Comparison of ENCODE assay signal across 27 cellular contexts in genomic region chr7:157895520-157896375, GRCh38.
"Had no signal": no experiment of that assay in that cellular context is flagged by ENCODE, and none has a peak within 500 bp of the region (broad histone marks: within the 10 kb centered on the region; RNA-seq: fewer than 3 reads in every experiment).

No MANE protein-coding gene starts in this region.

- H3K36me3 Mint-ChIP-seq: activated naive CD8-positive, alpha-beta T cell treated with anti-CD3 and anti-CD28 coated beads for 36 hours had no signal

- DNase-seq: activated CD4-positive, alpha-beta T cell treated with anti-CD3 and anti-CD28 coated beads for 1 hour; activated CD4-positive, alpha-beta T cell treated with anti-CD3 and anti-CD28 coated beads, Interleukin-2, amount 10 ng/mL, durations not matched to agents 7 days and 5 days; activated CD8-positive, alpha-beta T cell treated with anti-CD3 and anti-CD28 coated beads for 36 hours; activated naive CD4-positive, alpha-beta T cell; activated naive CD8-positive, alpha-beta T cell treated with anti-CD3 and anti-CD28 coated beads for 36 hours; activated T-cell treated with anti-CD3 and anti-CD28 coated beads, Interleukin-2, amount 50 U/mL, for 4 hours; adrenal gland; aorta; body of pancreas; cerebellar nuclear complex; effector memory CD4-positive, alpha-beta T cell; foreskin keratinocyte; left ventricle myocardium superior; nucleus accumbens; psoas muscle; stimulated activated CD4-positive, alpha-beta T cell treated with anti-CD3 and anti-CD28 coated beads, Interleukin-2, amount 100 ng/mL, for 48 hours; stimulated activated naive CD4-positive, alpha-beta T cell treated with Interleukin-2 at 50 U/mL for 16 hours; T-helper 2 cell; transverse colon had no signal

- H3K27me3 ChIP-seq: adrenal gland, body of pancreas, foreskin keratinocyte, pancreas, right atrium auricular region, transverse colon had no signal

- H3K9me3 ChIP-seq: adrenal gland, body of pancreas, pancreas, psoas muscle, right atrium auricular region, transverse colon had no signal

- ATAC-seq: activated CD8-positive, alpha-beta T cell treated with anti-CD3 and anti-CD28 coated beads for 36 hours; activated T-cell treated with anti-CD3 and anti-CD28 coated beads, Interleukin-2, amount 50 U/mL, for 4 hours; activated T-helper 17 cell treated with anti-CD3 and anti-CD28 coated beads, Interleukin-2, amount 50 U/mL, for 72 hours; body of pancreas; esophagus mucosa; foreskin keratinocyte; left ventricle myocardium superior; pancreas; psoas muscle; WTC11 had no signal

- H3K4me1 ChIP-seq: adrenal gland, body of pancreas, foreskin keratinocyte, pancreas, psoas muscle, right atrium auricular region, transverse colon had no signal

- H3K27ac ChIP-seq: adrenal gland, body of pancreas, coronary artery, dorsolateral prefrontal cortex, foreskin keratinocyte, pancreas, psoas muscle, right atrium auricular region, transverse colon had no signal

- H3K4me3 Mint-ChIP-seq: activated CD4-positive, alpha-beta T cell treated with anti-CD3 and anti-CD28 coated beads, Interleukin-2, amount 10 ng/mL, durations not matched to agents 7 days and 5 days; activated CD8-positive, alpha-beta T cell treated with anti-CD3 and anti-CD28 coated beads for 36 hours; activated naive CD8-positive, alpha-beta T cell treated with anti-CD3 and anti-CD28 coated beads for 36 hours; activated T-cell treated with anti-CD3 and anti-CD28 coated beads, Interleukin-2, amount 50 U/mL, for 4 hours; activated T-helper 17 cell treated with anti-CD3 and anti-CD28 coated beads, Interleukin-2, amount 50 U/mL, for 72 hours; nephron; WTC11 had no signal

- H3K36me3 ChIP-seq: adrenal gland, pancreas, right atrium auricular region, transverse colon had no signal

- H3K4me3 ChIP-seq: adrenal gland, body of pancreas, coronary artery, dorsolateral prefrontal cortex, pancreas, psoas muscle, right atrium auricular region, transverse colon had no signal

- H3K27ac Mint-ChIP-seq: activated CD4-positive, alpha-beta T cell treated with anti-CD3 and anti-CD28 coated beads, Interleukin-2, amount 10 ng/mL, durations not matched to agents 7 days and 5 days; activated CD8-positive, alpha-beta T cell treated with anti-CD3 and anti-CD28 coated beads for 36 hours; activated naive CD8-positive, alpha-beta T cell treated with anti-CD3 and anti-CD28 coated beads for 36 hours; activated T-helper 17 cell treated with anti-CD3 and anti-CD28 coated beads, Interleukin-2, amount 50 U/mL, for 72 hours; WTC11 had no signal

- H3K9me3 Mint-ChIP-seq: activated CD4-positive, alpha-beta T cell treated with anti-CD3 and anti-CD28 coated beads, Interleukin-2, amount 10 ng/mL, durations not matched to agents 7 days and 5 days; activated CD8-positive, alpha-beta T cell treated with anti-CD3 and anti-CD28 coated beads for 36 hours; activated naive CD8-positive, alpha-beta T cell treated with anti-CD3 and anti-CD28 coated beads for 36 hours; activated T-cell treated with anti-CD3 and anti-CD28 coated beads, Interleukin-2, amount 50 U/mL, for 4 hours; activated T-helper 17 cell treated with anti-CD3 and anti-CD28 coated beads, Interleukin-2, amount 50 U/mL, for 72 hours; nephron had no signal

- H3K27me3 Mint-ChIP-seq: activated CD4-positive, alpha-beta T cell treated with anti-CD3 and anti-CD28 coated beads, Interleukin-2, amount 10 ng/mL, durations not matched to agents 7 days and 5 days; activated CD8-positive, alpha-beta T cell treated with anti-CD3 and anti-CD28 coated beads for 36 hours; activated naive CD8-positive, alpha-beta T cell treated with anti-CD3 and anti-CD28 coated beads for 36 hours; activated T-helper 17 cell treated with anti-CD3 and anti-CD28 coated beads, Interleukin-2, amount 50 U/mL, for 72 hours had no signal

- H3K4me1 Mint-ChIP-seq: activated T-helper 17 cell treated with anti-CD3 and anti-CD28 coated beads, Interleukin-2, amount 50 U/mL, for 72 hours had no signal
